ENCODE assay signal across 1 cellular context in the genomic region with DNA sequence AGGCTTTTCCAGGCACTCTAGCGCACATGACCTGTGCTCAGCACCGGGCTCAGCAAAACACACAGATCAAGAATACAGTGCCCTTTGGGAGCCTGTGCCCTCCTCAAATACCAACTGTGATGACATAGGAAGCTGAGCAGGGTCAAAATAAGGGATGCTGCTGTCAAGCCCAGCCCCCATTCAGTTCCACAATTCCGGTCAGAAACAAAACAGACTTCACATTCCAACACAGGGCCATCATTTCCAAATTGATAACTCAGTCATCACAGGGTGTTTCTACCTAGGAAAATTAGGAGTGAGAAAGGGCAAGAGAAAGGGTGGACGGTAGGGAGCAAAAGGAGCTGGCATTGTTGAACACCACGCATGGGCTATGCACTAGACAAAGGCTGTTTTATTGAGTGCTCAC.
TF ChIP-seq lines count a peak whose summit lies in the region.

No MANE protein-coding gene starts in this region.

TF ChIP-seq in HCT116, 20 proteins besides CTCF, POLR2A, EP300 and RAD21 (continued from another document):
- no peak for TF ChIP-seq FOSL1 (IDR thresholded peaks at IDR 0.05; ENCODE audit: low read depth)
- TF ChIP-seq TCF7L2 (IDR thresholded peaks at IDR 0.05; ENCODE audit: borderline replicate concordance, extremely low read depth, insufficient read depth, insufficient read length): no peak
- no peak for TF ChIP-seq SP1 (IDR thresholded peaks at IDR 0.05; ENCODE audit: low read depth)
- no peak for TF ChIP-seq CBX3 (IDR thresholded peaks at IDR 0.05; ENCODE audit: low read depth)
- no peak for TF ChIP-seq EZH2phosphoT487 (IDR thresholded peaks at IDR 0.05; ENCODE audit: borderline replicate concordance)
- no peak for TF ChIP-seq YY1 (IDR thresholded peaks at IDR 0.05; ENCODE audit: extremely low read depth, insufficient replicate concordance, low read depth, low read length)
- TF ChIP-seq EGR1 (IDR thresholded peaks at IDR 0.05; ENCODE audit: low read depth): no peak
- TF ChIP-seq JUND (IDR thresholded peaks at IDR 0.05): no peak
